ENCODE assay signal across 31 cellular contexts in the genomic region with DNA sequence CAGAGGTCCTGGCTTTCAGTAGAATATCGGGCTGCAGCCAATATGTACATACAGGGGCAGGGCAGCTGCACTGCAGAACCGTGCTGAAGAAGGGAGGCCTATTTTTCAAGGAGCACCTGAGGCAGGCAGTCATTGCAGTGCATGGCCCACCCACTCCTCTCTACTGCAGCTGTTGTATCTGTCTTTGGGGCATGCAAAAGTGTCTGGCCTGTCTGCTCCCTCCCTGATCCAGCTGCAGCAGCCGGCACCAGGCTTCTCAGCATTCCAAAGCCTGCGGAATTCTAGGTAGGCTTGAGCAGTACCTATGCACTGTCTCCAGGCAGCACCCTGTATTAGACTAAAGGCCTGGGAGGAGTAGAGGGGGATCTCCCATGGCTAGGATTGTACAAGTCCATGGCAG.
"Had no signal": no experiment of that assay in that cellular context is flagged by ENCODE, and none has a peak within 500 bp of the region (broad histone marks: within the 10 kb centered on the region; RNA-seq: fewer than 3 reads in every experiment).

No MANE protein-coding gene starts in this region.

- H3K36me3 ChIP-seq: adrenal gland, esophagus muscularis mucosa, gastrocnemius medialis, heart right ventricle, WERI-Rb-1 had no signal

- H3K27ac ChIP-seq: adrenal gland, body of pancreas, esophagus muscularis mucosa, foreskin keratinocyte, gastrocnemius medialis, heart right ventricle, WERI-Rb-1 had no signal

- DNase-seq: activated B cell treated with CpG ODN at 0.5 μM for 24 hours; activated CD4-positive, alpha-beta memory T cell treated with anti-CD3 and anti-CD28 coated beads for 36 hours; activated CD4-positive, alpha-beta T cell treated with anti-CD3 and anti-CD28 coated beads for 36 hours; activated CD4-positive, alpha-beta T cell treated with anti-CD3 and anti-CD28 coated beads, Interleukin-2, amount 10 ng/mL, durations not matched to agents 24 days and 14 days; activated CD4-positive, CD25-positive, alpha-beta regulatory T cell treated with anti-CD3 and anti-CD28 coated beads, Interleukin-2, amount 50 U/mL, for 72 hours; activated CD8-positive, alpha-beta memory T cell treated with anti-CD3 and anti-CD28 coated beads, Interleukin-2, amount 10 ng/mL, durations not matched to agents 7 days and 5 days; activated CD8-positive, alpha-beta memory T cell treated with anti-CD3 and anti-CD28 coated beads, Interleukin-2, amount 50 U/mL, for 4 hours; activated CD8-positive, alpha-beta T cell treated with anti-CD3 and anti-CD28 coated beads, Interleukin-2, amount 10 ng/mL, durations not matched to agents 7 days and 5 days; activated effector memory CD4-positive, alpha-beta T cell treated with anti-CD3 and anti-CD28 coated beads, Interleukin-2, amount 50 U/mL, for 16 hours; activated naive CD4-positive, alpha-beta T cell treated with anti-CD3 and anti-CD28 coated beads for 36 hours; activated naive CD8-positive, alpha-beta T cell treated with anti-CD3 and anti-CD28 coated beads for 36 hours; activated naive CD8-positive, alpha-beta T cell treated with anti-CD3 and anti-CD28 coated beads, Interleukin-2, amount 50 U/mL, for 24 hours; activated T-cell treated with anti-CD3 and anti-CD28 coated beads, Interleukin-2, amount 50 U/mL, for 1 hour; activated T-cell treated with anti-CD3 and anti-CD28 coated beads, Interleukin-2, amount 50 U/mL, for 48 hours; adrenal gland; amygdala; aorta; caudate nucleus; cortex of kidney; dermis blood vessel endothelial cell; effector CD4-positive, alpha-beta T cell; effector memory CD8-positive, alpha-beta T cell; erythroblast; foreskin keratinocyte; gastrocnemius medialis; heart right ventricle; T-helper 17 cell; T1000; WERI-Rb-1 had no signal

- H3K4me1 ChIP-seq: adrenal gland, body of pancreas, esophagus muscularis mucosa, foreskin keratinocyte, gastrocnemius medialis, heart right ventricle had no signal

- H3K27me3 ChIP-seq: adrenal gland, body of pancreas, esophagus muscularis mucosa, foreskin keratinocyte, gastrocnemius medialis, heart right ventricle had no signal

- H3K4me3 ChIP-seq: adrenal gland, body of pancreas, esophagus muscularis mucosa, gastrocnemius medialis, heart right ventricle had no signal

- ATAC-seq: activated CD4-positive, alpha-beta T cell treated with anti-CD3 and anti-CD28 coated beads for 36 hours; activated CD8-positive, alpha-beta memory T cell treated with anti-CD3 and anti-CD28 coated beads, Interleukin-2, amount 10 ng/mL, durations not matched to agents 7 days and 5 days; activated CD8-positive, alpha-beta T cell treated with anti-CD3 and anti-CD28 coated beads, Interleukin-2, amount 10 ng/mL, durations not matched to agents 7 days and 5 days; activated naive CD8-positive, alpha-beta T cell treated with anti-CD3 and anti-CD28 coated beads, Interleukin-2, amount 50 U/mL, for 24 hours; body of pancreas; effector memory CD8-positive, alpha-beta T cell; foreskin keratinocyte; gastrocnemius medialis; heart right ventricle; T-helper 17 cell had no signal

- H3K9me3 ChIP-seq: adrenal gland, body of pancreas, esophagus muscularis mucosa, gastrocnemius medialis, heart right ventricle had no signal
